8 cellular contexts compared by ENCODE assay signal in the genomic region with DNA sequence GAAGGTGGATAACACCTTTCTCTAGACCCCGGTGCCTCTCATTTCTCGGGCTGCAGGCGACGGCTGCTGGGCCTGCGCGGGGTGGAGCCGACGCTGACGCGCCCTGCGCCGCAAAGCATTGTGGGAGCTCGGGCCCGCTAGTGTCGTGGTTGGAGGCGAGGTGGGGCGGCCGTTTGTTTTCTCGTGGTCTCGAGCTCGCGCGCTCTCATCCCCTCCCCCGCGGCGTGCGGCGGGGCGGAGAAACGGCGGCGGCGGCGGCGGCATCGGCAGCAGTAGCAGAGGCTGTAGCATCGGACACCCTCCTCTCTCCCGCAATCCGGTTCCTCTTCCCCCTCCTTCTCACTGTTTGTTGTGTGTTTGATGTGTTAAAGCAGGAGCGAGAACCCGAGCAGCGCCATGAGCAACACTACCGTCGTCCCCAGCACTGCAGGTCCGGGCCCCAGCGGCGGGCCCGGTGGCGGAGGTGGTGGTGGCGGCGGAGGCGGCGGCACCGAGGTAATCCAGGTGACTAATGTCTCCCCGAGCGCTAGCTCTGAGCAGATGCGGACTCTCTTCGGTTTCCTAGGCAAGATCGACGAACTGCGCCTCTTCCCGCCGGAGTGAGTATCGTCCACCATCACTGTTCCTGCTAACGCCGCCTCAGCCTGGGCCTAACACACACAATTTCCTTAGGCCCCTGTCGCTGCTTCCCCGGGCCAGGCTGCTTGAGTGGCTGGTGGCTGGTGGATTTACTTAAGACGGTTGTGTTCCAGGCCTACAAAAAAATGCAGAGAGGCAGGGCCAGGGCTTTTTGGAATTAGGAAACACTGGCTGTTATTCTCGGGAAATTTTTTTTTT. TPM values are rescaled to one million over a fixed set of nuclear protein-coding genes. Genes with fewer than 3 reads are reported as not detected.
DNase-seq lines count a peak whose midpoint lies in the region; ATAC-seq and TF ChIP-seq lines count a peak whose summit lies in the region.

SRSF11 (plus strand) TSS at position 140 of the 837 bp plus-strand sequence; CDS start at position 397, 257 bp downstream.

- CTCF ChIA-PET in AG04450 (lab: Charles Lee) = interaction anchor here (0.7 kb wide), 1 partner anchor 79 kb away, joined by 4 read pairs; no protein-coding TSS in a partner anchor
- CTCF ChIA-PET in WTC11 (lab: Charles Lee) = interaction anchor here (1.0 to 1.1 kb wide), 2 partner anchors 80 to 88 kb away, joined by 3 to 4 read pairs; no protein-coding TSS in a partner anchor

- H3K27me3 Mint-ChIP-seq in WTC11 (ENCODE audit: low read depth) (no peaks in the 10 kb centered on the region), immature natural killer cell (ENCODE audit: low read depth in 3 of 3) (peaks cover 5 to 13% (median 8%) of the 10 kb centered on the region in 3 donors)

- H3K27ac Mint-ChIP-seq in WTC11 (peak within 1 kb of the TSS; percentile 87), immature natural killer cell (peak within 1 kb of the TSS; percentile 92 to 98 (median 95))

- WGBS in spleen, 5 donors = 0% methylated on average over 65 to 70 of the region's 70 CpGs

- intact Hi-C loops in spleen (cut with DNase I; ENCODE audit: low total_unique reads) = no loop called here

- H3K27me3 ChIP-seq in AG04450 (ENCODE audit: control insufficient read depth, insufficient read depth, low read length) = no peaks in the 10 kb centered on the region
- H3K27me3 ChIP-seq in spleen (replicated peaks in 1 of 7) = no peaks in the 10 kb centered on the region

- peak; percentile 9; the same call in 1 of the 2 replicates for TF ChIP-seq CTCF in AG04450 (IDR thresholded peaks at IDR 0.05; ENCODE audit: low read depth, low read length)
- no peak for TF ChIP-seq CTCF in WTC11 (IDR thresholded peaks at IDR 0.05)
- TF ChIP-seq CTCF in cardiac fibroblast (IDR thresholded peaks at IDR 0.05; ENCODE audit: low read depth, low read length) = peak; percentile 8
- TF ChIP-seq CTCF in spleen (IDR thresholded peaks at IDR 0.05 in 8 of 11, conservative IDR thresholded peaks at IDR 0.05 in 3 of 11) = peak in 5 of 11 experiments; percentile 18 to 42 (median 35)

- peaks cover 0 to 51% (median 13%) of the 10 kb centered on the region in 6 donors for H3K36me3 ChIP-seq in spleen

- H3K4me1 ChIP-seq in spleen = peaks cover 23 to 78% (median 50%) of the 10 kb centered on the region in 6 donors

- POLR2A ChIA-PET in AG04450 (lab: Yijun Ruan, JAX) (interaction anchor here (0.5 to 1.5 kb wide), 9 partner anchors 11 to 1863 kb away, joined by 4 to 11 read pairs (median 7); partner anchors contain the start of genes ANKRD13C, CTH and LRRC40), WTC11 (lab: Charles Lee) (interaction anchor here (0.6 to 2.0 kb wide), 7 partner anchors 11 to 1006 kb away, joined by 3 to 20 read pairs (median 4); partner anchors contain the start of genes CTH and LRRC40)

- peak within 1 kb of the TSS; percentile 88 for H3K4me3 Mint-ChIP-seq in WTC11
- H3K4me3 Mint-ChIP-seq in immature natural killer cell = peak within 1 kb of the TSS; percentile 84 to 92 (median 91)

- H3K36me3 Mint-ChIP-seq in WTC11 (peaks cover 30% of the 10 kb centered on the region), immature natural killer cell (peaks cover 4 to 7% (median 4%) of the 10 kb centered on the region in 3 donors)

- no peaks in the 10 kb centered on the region for H3K9me3 Mint-ChIP-seq in WTC11
- H3K9me3 Mint-ChIP-seq in immature natural killer cell = no peaks in the 10 kb centered on the region

- DNase-seq in AG04450 (ENCODE audit: low read depth, low spot score) (peak; percentile 78), NCI-H2227 (lab: John Stamatoyannopoulos, UW; ENCODE audit: unreplicated experiment) (peak; percentile 98), WTC11 (ENCODE audit: low spot score) (peak; percentile 96), cardiac fibroblast (ENCODE audit: low read depth in 2 of 2) (peak; percentile 95 to 96), immature natural killer cell (peak; percentile 94 to 95 (median 94)), spleen (peak; percentile 99)

- ATAC-seq in GM18873 (IDR thresholded peaks at IDR 0.05; ENCODE audit: low FRiP score, unreplicated experiment) (peak; percentile 82), HG03139 (IDR thresholded peaks at IDR 0.05; ENCODE audit: unreplicated experiment) (peak; percentile 90), WTC11 (peak; percentile 93)

- peak in 2 of 3 donors; percentile 35 to 42 for TF ChIP-seq POLR2A in spleen (IDR thresholded peaks at IDR 0.05)

- H3K4me3 ChIP-seq in AG04450 (ENCODE audit: low read depth, low read length) (peak within 1 kb of the TSS; percentile 75), cardiac fibroblast (replicated peaks in 1 of 2; ENCODE audit: low read depth in 2 of 2, low read length in 2 of 2) (peak within 1 kb of the TSS; percentile 67 to 81), spleen (peak within 1 kb of the TSS; percentile 50 to 84 (median 64))

- H3K27ac ChIP-seq in AG04450 (ENCODE audit: low read depth, low read length) = peak within 1 kb of the TSS; percentile 88
- H3K27ac ChIP-seq in spleen = peak within 1 kb of the TSS; percentile 92 to 99 (median 98)

- H3K9me3 ChIP-seq in AG04450 (ENCODE audit: control insufficient read depth, insufficient read depth, low read length) (no peaks in the 10 kb centered on the region), spleen (no peaks in the 10 kb centered on the region)

- H3K4me1 Mint-ChIP-seq in WTC11 (peaks cover 33% of the 10 kb centered on the region), immature natural killer cell (peaks cover 46 to 64% of the 10 kb centered on the region in 2 donors)

TF ChIP-seq in WTC11, 78 proteins besides CTCF, POLR2A, EP300 and RAD21 (continues in another document):
- TF ChIP-seq, protein P1, sequence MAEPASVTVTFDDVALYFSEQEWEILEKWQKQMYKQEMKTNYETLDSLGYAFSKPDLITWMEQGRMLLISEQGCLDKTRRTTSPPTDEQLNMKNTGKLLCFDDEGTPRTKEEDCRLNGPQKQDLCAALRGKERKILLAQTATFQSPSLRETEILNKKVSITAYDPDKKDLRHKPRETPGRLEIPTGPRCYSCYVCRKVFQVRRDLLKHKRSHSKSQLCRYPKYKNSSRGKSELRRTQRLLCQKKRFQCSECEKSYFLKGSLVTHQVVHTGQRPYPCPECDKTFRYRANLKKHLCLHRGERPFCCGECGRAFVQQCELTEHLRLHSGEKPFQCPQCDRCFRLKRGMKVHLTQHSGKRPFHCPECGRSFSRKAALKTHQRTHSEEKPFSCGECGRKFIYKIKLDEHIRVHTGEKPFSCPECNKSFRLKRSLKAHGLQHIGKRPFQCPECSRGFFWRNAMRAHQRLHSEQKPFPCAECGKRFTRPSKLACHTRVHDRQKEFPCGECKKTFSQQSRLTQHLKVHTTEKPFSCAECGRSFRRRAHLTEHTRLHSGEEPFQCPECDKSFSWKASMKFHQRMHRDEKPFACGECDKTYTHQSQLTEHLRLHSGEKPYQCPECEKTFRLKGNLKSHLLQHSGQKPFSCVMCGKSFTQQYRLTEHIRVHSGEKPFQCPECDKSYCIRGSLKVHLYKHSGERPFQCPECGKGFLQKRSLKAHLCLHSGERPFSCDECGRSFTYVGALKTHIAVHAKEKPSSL (CRISPR knock-in tag; conservative IDR thresholded peaks at IDR 0.05) = no peak
- TF ChIP-seq TEAD1 (CRISPR knock-in tag; IDR thresholded peaks at IDR 0.05) (peak; percentile 58; the same call in 1 of the 2 replicates), GRHL2 (CRISPR knock-in tag; IDR thresholded peaks at IDR 0.05; ENCODE audit: insufficient replicate concordance, severe bottlenecking) (no peak)
- TF ChIP-seq, protein P2, sequence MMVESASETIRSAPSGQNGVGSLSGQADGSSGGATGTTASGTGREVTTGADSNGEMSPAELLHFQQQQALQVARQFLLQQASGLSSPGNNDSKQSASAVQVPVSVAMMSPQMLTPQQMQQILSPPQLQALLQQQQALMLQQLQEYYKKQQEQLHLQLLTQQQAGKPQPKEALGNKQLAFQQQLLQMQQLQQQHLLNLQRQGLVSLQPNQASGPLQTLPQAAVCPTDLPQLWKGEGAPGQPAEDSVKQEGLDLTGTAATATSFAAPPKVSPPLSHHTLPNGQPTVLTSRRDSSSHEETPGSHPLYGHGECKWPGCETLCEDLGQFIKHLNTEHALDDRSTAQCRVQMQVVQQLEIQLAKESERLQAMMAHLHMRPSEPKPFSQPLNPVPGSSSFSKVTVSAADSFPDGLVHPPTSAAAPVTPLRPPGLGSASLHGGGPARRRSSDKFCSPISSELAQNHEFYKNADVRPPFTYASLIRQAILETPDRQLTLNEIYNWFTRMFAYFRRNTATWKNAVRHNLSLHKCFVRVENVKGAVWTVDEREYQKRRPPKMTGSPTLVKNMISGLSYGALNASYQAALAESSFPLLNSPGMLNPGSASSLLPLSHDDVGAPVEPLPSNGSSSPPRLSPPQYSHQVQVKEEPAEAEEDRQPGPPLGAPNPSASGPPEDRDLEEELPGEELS (CRISPR knock-in tag; IDR thresholded peaks at IDR 0.05) = no peak

RNA-seq across cellular contexts. Expression of gene SRSF11, which starts in this region (rescaled TPM):
- polyA plus RNA-seq in AG04450 (2011; rRNA removed) = 230 and 287 TPM in 2 replicates
- polyA minus RNA-seq in AG04450 (2011; rRNA and poly(A)+ RNA removed) = 190 and 200 TPM in 2 replicates
- 170 to 193 TPM (median 171 TPM) in 3 replicates for total RNA-seq in WTC11 (2021)
- 100 to 1,000 TPM in 1 of 3 donors, 10 to 100 TPM in 2; 67.8 to 100 (median 76.7) TPM for polyA plus RNA-seq in immature natural killer cell
- total RNA-seq in spleen = 100 to 1,000 TPM; 148 to 268 (median 186) TPM
- polyA plus RNA-seq in spleen = 100 to 1,000 TPM; 119 to 233 (median 134) TPM

Comparison
In these comparisons a context has a peak if more than half of its experiments do, and no peak if none do; other contexts are left out.
1. Peak in every context shown above with its lines: DNase-seq, ATAC-seq, H3K4me3 ChIP-seq and H3K27ac ChIP-seq.